Comparison of ENCODE assay signal across 1 cellular context in the genomic region with DNA sequence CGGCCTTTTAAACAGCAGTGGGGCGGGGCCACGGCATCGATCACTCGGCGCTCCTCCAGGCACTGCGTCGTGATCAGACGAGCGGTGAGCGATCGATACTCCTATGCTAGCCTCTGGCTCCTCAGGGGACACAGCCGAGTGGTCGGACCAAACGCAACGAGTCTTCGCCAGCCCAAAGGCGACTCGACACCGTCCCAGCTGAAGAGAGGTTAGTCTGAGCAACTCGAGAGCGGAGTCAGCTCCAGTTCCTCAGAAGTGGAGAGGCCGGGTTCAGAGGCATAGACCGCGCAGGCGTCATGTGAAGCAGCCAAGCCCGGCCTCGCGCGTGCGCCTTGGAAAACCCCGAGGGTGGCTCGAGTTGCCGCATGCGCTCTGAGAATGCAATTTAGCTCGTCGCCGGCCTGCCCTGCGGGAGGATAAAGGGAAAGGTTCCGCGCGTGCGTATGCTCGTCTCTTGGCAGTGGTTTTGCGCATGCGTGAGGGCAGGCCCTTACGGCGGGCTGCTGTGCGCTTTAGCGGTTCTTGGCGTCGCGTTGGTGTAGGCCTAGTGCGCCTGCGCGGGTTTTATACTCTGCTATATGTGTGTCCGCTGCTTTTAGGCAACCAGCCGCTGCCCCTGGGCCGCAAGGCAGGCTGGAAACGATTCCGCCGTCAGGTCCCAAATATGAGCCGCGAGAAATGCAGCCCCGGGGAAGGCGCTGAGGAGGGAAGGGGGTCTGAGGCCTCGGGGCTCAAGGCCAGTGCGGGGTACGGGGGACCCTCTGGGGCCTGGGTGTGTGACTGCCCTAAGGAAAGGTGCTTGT.
TF ChIP-seq lines count a peak whose summit lies in the region.

A gene (plus strand): TSS at position 98 of the 803 bp plus-strand sequence. CDS start 6,598 bp downstream, outside the sequence.

TF ChIP-seq in HEK293, 187 proteins besides CTCF, POLR2A, EP300 and RAD21 (continued from another document and continues in another):
- TF ChIP-seq, protein P1, sequence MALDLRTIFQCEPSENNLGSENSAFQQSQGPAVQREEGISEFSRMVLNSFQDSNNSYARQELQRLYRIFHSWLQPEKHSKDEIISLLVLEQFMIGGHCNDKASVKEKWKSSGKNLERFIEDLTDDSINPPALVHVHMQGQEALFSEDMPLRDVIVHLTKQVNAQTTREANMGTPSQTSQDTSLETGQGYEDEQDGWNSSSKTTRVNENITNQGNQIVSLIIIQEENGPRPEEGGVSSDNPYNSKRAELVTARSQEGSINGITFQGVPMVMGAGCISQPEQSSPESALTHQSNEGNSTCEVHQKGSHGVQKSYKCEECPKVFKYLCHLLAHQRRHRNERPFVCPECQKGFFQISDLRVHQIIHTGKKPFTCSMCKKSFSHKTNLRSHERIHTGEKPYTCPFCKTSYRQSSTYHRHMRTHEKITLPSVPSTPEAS (tag by site-specific recombination; IDR thresholded peaks at IDR 0.05), result no peak
- TF ChIP-seq, protein P2, sequence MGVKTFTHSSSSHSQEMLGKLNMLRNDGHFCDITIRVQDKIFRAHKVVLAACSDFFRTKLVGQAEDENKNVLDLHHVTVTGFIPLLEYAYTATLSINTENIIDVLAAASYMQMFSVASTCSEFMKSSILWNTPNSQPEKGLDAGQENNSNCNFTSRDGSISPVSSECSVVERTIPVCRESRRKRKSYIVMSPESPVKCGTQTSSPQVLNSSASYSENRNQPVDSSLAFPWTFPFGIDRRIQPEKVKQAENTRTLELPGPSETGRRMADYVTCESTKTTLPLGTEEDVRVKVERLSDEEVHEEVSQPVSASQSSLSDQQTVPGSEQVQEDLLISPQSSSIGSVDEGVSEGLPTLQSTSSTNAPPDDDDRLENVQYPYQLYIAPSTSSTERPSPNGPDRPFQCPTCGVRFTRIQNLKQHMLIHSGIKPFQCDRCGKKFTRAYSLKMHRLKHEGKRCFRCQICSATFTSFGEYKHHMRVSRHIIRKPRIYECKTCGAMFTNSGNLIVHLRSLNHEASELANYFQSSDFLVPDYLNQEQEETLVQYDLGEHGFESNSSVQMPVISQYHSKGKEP (tag by site-specific recombination; IDR thresholded peaks at IDR 0.05), result no peak; the same call in 1 of the 2 replicates
- TF ChIP-seq ZNF239 (tag by site-specific recombination; IDR thresholded peaks at IDR 0.05), result no peak
- peak; percentile 65; the same call in 1 of the 2 replicates for TF ChIP-seq GLI4 (tag by site-specific recombination; IDR thresholded peaks at IDR 0.05)
- TF ChIP-seq ZNF10 (tag by site-specific recombination; IDR thresholded peaks at IDR 0.05), result no peak
- TF ChIP-seq, protein P3, sequence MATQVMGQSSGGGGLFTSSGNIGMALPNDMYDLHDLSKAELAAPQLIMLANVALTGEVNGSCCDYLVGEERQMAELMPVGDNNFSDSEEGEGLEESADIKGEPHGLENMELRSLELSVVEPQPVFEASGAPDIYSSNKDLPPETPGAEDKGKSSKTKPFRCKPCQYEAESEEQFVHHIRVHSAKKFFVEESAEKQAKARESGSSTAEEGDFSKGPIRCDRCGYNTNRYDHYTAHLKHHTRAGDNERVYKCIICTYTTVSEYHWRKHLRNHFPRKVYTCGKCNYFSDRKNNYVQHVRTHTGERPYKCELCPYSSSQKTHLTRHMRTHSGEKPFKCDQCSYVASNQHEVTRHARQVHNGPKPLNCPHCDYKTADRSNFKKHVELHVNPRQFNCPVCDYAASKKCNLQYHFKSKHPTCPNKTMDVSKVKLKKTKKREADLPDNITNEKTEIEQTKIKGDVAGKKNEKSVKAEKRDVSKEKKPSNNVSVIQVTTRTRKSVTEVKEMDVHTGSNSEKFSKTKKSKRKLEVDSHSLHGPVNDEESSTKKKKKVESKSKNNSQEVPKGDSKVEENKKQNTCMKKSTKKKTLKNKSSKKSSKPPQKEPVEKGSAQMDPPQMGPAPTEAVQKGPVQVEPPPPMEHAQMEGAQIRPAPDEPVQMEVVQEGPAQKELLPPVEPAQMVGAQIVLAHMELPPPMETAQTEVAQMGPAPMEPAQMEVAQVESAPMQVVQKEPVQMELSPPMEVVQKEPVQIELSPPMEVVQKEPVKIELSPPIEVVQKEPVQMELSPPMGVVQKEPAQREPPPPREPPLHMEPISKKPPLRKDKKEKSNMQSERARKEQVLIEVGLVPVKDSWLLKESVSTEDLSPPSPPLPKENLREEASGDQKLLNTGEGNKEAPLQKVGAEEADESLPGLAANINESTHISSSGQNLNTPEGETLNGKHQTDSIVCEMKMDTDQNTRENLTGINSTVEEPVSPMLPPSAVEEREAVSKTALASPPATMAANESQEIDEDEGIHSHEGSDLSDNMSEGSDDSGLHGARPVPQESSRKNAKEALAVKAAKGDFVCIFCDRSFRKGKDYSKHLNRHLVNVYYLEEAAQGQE (tag by site-specific recombination; IDR thresholded peaks at IDR 0.05), result no peak
- peak; percentile 16; the same call in 1 of the 2 replicates for TF ChIP-seq SP2 (tag by site-specific recombination; IDR thresholded peaks at IDR 0.05)
- TF ChIP-seq ZNF155 (tag by site-specific recombination; IDR thresholded peaks at IDR 0.05), result no peak
- TF ChIP-seq ZNF140 (tag by site-specific recombination; IDR thresholded peaks at IDR 0.05), result peak; percentile 99
- no peak for TF ChIP-seq ZNF548 (tag by site-specific recombination; IDR thresholded peaks at IDR 0.05)
- no peak for TF ChIP-seq ZNF211 (tag by site-specific recombination; IDR thresholded peaks at IDR 0.05; ENCODE audit: low read depth)
- TF ChIP-seq ZNF23 (tag by site-specific recombination; IDR thresholded peaks at IDR 0.05; ENCODE audit: borderline replicate concordance), result no peak
- 0 out of 2 replicates have a peak, but pooled peaks have one; percentile 41 for TF ChIP-seq ZNF785 (tag by site-specific recombination; IDR thresholded peaks at IDR 0.05)
- no peak for TF ChIP-seq ZNF664 (tag by site-specific recombination; IDR thresholded peaks at IDR 0.05)
- TF ChIP-seq GLIS2 (tag by site-specific recombination; IDR thresholded peaks at IDR 0.05), result no peak
- TF ChIP-seq ZNF776 (tag by site-specific recombination; IDR thresholded peaks at IDR 0.05; ENCODE audit: borderline replicate concordance), result peak; percentile 96
- peak; percentile 63 for TF ChIP-seq SETDB1 (IDR thresholded peaks at IDR 0.05; ENCODE audit: insufficient read length, low read length)
- TF ChIP-seq, protein P4, sequence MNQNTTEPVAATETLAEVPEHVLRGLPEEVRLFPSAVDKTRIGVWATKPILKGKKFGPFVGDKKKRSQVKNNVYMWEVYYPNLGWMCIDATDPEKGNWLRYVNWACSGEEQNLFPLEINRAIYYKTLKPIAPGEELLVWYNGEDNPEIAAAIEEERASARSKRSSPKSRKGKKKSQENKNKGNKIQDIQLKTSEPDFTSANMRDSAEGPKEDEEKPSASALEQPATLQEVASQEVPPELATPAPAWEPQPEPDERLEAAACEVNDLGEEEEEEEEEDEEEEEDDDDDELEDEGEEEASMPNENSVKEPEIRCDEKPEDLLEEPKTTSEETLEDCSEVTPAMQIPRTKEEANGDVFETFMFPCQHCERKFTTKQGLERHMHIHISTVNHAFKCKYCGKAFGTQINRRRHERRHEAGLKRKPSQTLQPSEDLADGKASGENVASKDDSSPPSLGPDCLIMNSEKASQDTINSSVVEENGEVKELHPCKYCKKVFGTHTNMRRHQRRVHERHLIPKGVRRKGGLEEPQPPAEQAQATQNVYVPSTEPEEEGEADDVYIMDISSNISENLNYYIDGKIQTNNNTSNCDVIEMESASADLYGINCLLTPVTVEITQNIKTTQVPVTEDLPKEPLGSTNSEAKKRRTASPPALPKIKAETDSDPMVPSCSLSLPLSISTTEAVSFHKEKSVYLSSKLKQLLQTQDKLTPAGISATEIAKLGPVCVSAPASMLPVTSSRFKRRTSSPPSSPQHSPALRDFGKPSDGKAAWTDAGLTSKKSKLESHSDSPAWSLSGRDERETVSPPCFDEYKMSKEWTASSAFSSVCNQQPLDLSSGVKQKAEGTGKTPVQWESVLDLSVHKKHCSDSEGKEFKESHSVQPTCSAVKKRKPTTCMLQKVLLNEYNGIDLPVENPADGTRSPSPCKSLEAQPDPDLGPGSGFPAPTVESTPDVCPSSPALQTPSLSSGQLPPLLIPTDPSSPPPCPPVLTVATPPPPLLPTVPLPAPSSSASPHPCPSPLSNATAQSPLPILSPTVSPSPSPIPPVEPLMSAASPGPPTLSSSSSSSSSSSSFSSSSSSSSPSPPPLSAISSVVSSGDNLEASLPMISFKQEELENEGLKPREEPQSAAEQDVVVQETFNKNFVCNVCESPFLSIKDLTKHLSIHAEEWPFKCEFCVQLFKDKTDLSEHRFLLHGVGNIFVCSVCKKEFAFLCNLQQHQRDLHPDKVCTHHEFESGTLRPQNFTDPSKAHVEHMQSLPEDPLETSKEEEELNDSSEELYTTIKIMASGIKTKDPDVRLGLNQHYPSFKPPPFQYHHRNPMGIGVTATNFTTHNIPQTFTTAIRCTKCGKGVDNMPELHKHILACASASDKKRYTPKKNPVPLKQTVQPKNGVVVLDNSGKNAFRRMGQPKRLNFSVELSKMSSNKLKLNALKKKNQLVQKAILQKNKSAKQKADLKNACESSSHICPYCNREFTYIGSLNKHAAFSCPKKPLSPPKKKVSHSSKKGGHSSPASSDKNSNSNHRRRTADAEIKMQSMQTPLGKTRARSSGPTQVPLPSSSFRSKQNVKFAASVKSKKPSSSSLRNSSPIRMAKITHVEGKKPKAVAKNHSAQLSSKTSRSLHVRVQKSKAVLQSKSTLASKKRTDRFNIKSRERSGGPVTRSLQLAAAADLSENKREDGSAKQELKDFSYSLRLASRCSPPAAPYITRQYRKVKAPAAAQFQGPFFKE (tag by site-specific recombination; IDR thresholded peaks at IDR 0.05; ENCODE audit: borderline replicate concordance), result no peak
- no peak for TF ChIP-seq BCL11A (tag by site-specific recombination; IDR thresholded peaks at IDR 0.05; ENCODE audit: low read depth)
- TF ChIP-seq ZNF830 (tag by site-specific recombination; IDR thresholded peaks at IDR 0.05; ENCODE audit: low read depth), result no peak
- no peak for TF ChIP-seq ZNF132 (tag by site-specific recombination; IDR thresholded peaks at IDR 0.05; ENCODE audit: borderline replicate concordance)
- TF ChIP-seq ZNF549 (tag by site-specific recombination; IDR thresholded peaks at IDR 0.05), result no peak
- TF ChIP-seq, protein P5, sequence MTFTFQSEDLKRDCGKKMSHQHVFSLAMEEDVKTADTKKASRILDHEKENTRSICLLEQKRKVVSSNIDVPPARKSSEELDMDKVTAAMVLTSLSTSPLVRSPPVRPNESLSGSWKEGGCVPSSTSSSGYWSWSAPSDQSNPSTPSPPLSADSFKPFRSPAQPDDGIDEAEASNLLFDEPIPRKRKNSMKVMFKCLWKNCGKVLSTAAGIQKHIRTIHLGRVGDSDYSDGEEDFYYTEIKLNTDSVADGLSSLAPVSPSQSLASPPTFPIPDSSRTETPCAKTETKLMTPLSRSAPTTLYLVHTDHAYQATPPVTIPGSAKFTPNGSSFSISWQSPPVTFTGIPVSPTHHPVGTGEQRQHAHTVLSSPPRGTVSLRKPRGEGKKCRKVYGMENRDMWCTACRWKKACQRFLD (tag by site-specific recombination; IDR thresholded peaks at IDR 0.05), result no peak
- TF ChIP-seq ZNF707 (tag by site-specific recombination; IDR thresholded peaks at IDR 0.05), result no peak
- no peak for TF ChIP-seq ZNF223 (tag by site-specific recombination; IDR thresholded peaks at IDR 0.05)
- no peak for TF ChIP-seq EGR2 (tag by site-specific recombination; IDR thresholded peaks at IDR 0.05; ENCODE audit: low read depth)
- 0 out of 2 replicates have a peak, but pooled peaks have one; percentile 53 for TF ChIP-seq ZBTB21 (tag by site-specific recombination; IDR thresholded peaks at IDR 0.05)
- TF ChIP-seq ZNF221 (tag by site-specific recombination; IDR thresholded peaks at IDR 0.05; ENCODE audit: borderline replicate concordance), result no peak
- no peak for TF ChIP-seq ZNF768 (tag by site-specific recombination; IDR thresholded peaks at IDR 0.05)
- TF ChIP-seq, protein P6, sequence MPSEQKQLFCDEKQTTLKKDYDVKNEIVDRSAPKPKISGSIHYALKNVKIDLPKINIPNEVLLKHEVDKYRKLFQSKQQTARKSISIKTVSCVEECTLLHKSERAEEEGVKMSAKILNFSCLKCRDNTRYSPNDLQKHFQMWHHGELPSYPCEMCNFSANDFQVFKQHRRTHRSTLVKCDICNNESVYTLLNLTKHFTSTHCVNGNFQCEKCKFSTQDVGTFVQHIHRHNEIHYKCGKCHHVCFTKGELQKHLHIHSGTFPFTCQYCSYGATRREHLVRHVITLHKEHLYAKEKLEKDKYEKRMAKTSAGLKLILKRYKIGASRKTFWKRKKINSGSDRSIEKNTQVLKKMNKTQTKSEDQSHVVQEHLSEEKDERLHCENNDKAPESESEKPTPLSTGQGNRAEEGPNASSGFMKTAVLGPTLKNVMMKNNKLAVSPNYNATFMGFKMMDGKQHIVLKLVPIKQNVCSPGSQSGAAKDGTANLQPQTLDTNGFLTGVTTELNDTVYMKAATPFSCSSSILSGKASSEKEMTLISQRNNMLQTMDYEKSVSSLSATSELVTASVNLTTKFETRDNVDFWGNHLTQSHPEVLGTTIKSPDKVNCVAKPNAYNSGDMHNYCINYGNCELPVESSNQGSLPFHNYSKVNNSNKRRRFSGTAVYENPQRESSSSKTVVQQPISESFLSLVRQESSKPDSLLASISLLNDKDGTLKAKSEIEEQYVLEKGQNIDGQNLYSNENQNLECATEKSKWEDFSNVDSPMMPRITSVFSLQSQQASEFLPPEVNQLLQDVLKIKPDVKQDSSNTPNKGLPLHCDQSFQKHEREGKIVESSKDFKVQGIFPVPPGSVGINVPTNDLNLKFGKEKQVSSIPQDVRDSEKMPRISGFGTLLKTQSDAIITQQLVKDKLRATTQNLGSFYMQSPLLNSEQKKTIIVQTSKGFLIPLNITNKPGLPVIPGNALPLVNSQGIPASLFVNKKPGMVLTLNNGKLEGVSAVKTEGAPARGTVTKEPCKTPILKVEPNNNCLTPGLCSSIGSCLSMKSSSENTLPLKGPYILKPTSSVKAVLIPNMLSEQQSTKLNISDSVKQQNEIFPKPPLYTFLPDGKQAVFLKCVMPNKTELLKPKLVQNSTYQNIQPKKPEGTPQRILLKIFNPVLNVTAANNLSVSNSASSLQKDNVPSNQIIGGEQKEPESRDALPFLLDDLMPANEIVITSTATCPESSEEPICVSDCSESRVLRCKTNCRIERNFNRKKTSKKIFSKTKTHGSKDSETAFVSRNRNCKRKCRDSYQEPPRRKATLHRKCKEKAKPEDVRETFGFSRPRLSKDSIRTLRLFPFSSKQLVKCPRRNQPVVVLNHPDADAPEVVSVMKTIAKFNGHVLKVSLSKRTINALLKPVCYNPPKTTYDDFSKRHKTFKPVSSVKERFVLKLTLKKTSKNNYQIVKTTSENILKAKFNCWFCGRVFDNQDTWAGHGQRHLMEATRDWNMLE (tag by site-specific recombination; conservative IDR thresholded peaks at IDR 0.05; ENCODE audit: low read depth), result peak; percentile 82
- no peak for TF ChIP-seq ZNF121 (tag by site-specific recombination; IDR thresholded peaks at IDR 0.05)
- no peak for TF ChIP-seq HOXD13 (CRISPR knock-in tag; IDR thresholded peaks at IDR 0.05; ENCODE audit: borderline replicate concordance)
- no peak for TF ChIP-seq ZNF792 (tag by site-specific recombination; IDR thresholded peaks at IDR 0.05)
- no peak for TF ChIP-seq ZNF596 (tag by site-specific recombination; IDR thresholded peaks at IDR 0.05)
- no peak for TF ChIP-seq ZNF510 (tag by site-specific recombination; IDR thresholded peaks at IDR 0.05; ENCODE audit: insufficient replicate concordance)
- TF ChIP-seq, protein P7, sequence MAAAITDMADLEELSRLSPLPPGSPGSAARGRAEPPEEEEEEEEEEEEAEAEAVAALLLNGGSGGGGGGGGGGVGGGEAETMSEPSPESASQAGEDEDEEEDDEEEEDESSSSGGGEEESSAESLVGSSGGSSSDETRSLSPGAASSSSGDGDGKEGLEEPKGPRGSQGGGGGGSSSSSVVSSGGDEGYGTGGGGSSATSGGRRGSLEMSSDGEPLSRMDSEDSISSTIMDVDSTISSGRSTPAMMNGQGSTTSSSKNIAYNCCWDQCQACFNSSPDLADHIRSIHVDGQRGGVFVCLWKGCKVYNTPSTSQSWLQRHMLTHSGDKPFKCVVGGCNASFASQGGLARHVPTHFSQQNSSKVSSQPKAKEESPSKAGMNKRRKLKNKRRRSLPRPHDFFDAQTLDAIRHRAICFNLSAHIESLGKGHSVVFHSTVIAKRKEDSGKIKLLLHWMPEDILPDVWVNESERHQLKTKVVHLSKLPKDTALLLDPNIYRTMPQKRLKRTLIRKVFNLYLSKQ (tag by site-specific recombination; IDR thresholded peaks at IDR 0.05; ENCODE audit: borderline replicate concordance), result no peak
